ENCODE assay signal across 27 cellular contexts in the genomic region with DNA sequence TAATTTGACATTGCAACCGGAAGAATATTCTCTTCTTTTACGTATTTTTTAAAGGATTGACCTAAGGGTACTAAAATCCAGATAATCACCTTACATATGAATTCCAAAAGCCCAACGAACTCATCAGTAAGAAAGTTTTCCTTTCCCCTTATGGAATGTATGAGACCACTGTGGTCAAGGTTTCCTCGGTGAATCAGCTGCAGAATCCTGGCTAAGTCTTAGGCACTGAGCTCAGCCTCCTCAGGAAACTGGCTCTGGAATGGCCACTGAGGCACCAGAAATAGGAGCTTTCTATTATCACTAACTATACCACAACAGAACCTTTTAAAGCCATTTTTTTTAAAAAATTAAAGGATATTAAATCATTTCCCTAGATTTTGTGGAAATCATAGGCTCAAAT.
"Had no signal": no experiment of that assay in that cellular context is flagged by ENCODE, and none has a peak within 500 bp of the region (broad histone marks: within the 10 kb centered on the region; RNA-seq: fewer than 3 reads in every experiment).

No MANE protein-coding gene starts in this region.

- H3K27ac ChIP-seq: adrenal gland, colonic mucosa, heart left ventricle, left ventricle myocardium inferior, right lobe of liver, skin epidermis, thoracic aorta, vagina had no signal

- H3K4me3 ChIP-seq: adrenal gland, ascending aorta, colonic mucosa, heart left ventricle, left ventricle myocardium inferior, lung, mucosa of descending colon, right lobe of liver, skin epidermis, thoracic aorta, vagina had no signal

- H3K27me3 Mint-ChIP-seq: activated naive CD8-positive, alpha-beta T cell treated with anti-CD3 and anti-CD28 coated beads for 36 hours; natural killer cell treated with Interleukin-12 subunit alpha and Interleukin-12 subunit beta and Interleukin-15 and Interleukin-18, amount 100 ng/mL, for 72 hours; type B pancreatic cell had no signal

- H3K27ac Mint-ChIP-seq: activated naive CD4-positive, alpha-beta T cell treated with anti-CD3 and anti-CD28 coated beads for 36 hours; activated naive CD8-positive, alpha-beta T cell treated with anti-CD3 and anti-CD28 coated beads for 36 hours; activated T-helper 1 cell treated with anti-CD3 and anti-CD28 coated beads, Interleukin-12 subunit alpha, Interleukin-12 subunit beta, Interleukin-2, Interleukin-4 antibody, amounts not matched to agents 30 ng/mL and 10 ng/mL and 1 ng/mL, durations not matched to agents 14 hours and 24 hours and 36 hours; natural killer cell treated with Interleukin-12 subunit alpha and Interleukin-12 subunit beta and Interleukin-15 and Interleukin-18, amount 100 ng/mL, for 72 hours; T-helper 2 cell treated with Interferon-gamma antibody and Interleukin-4, amounts not matched to agents 5 μg/mL and 100 μg/mL, for 36 hours; type B pancreatic cell had no signal

- H3K9me3 ChIP-seq: adrenal gland, ascending aorta, colonic mucosa, heart left ventricle, left ventricle myocardium inferior, mucosa of descending colon, right lobe of liver, thoracic aorta, vagina had no signal

- H3K4me3 Mint-ChIP-seq: activated naive CD4-positive, alpha-beta T cell treated with anti-CD3 and anti-CD28 coated beads for 36 hours; activated naive CD8-positive, alpha-beta T cell treated with anti-CD3 and anti-CD28 coated beads for 36 hours; activated T-helper 1 cell treated with anti-CD3 and anti-CD28 coated beads, Interleukin-12 subunit alpha, Interleukin-12 subunit beta, Interleukin-2, Interleukin-4 antibody, amounts not matched to agents 30 ng/mL and 10 ng/mL and 1 ng/mL, durations not matched to agents 14 hours and 24 hours and 36 hours; natural killer cell treated with Interleukin-12 subunit alpha and Interleukin-12 subunit beta and Interleukin-15 and Interleukin-18, amount 100 ng/mL, for 72 hours; T-helper 2 cell treated with Interferon-gamma antibody and Interleukin-4, amounts not matched to agents 5 μg/mL and 100 μg/mL, for 36 hours; type B pancreatic cell had no signal

- H3K36me3 ChIP-seq: adrenal gland, ascending aorta, colonic mucosa, left ventricle myocardium inferior, right lobe of liver, thoracic aorta, vagina had no signal

- H3K4me1 ChIP-seq: adrenal gland had no signal

- ATAC-seq: heart left ventricle; mucosa of descending colon; natural killer cell treated with Interleukin-12 subunit alpha and Interleukin-12 subunit beta and Interleukin-15 and Interleukin-18, amount 100 ng/mL, for 72 hours; right lobe of liver; stimulated activated naive CD8-positive, alpha-beta T cell treated with anti-CD3 and anti-CD28 coated beads, Interleukin-15, Interleukin-2, amounts not matched to agents 100 U/mL and 50 U/mL, for 24 hours had no signal

- DNase-seq: activated CD4-positive, alpha-beta T cell treated with anti-CD3 and anti-CD28 coated beads for 4 hours; activated CD4-positive, alpha-beta T cell treated with anti-CD3 and anti-CD28 coated beads, Interleukin-2, amount 50 U/mL, for 4 hours; activated effector memory CD4-positive, alpha-beta T cell treated with anti-CD3 and anti-CD28 coated beads, Interleukin-2, amount 50 U/mL, for 16 hours; activated naive CD4-positive, alpha-beta T cell treated with anti-CD3 and anti-CD28 coated beads for 36 hours; activated naive CD8-positive, alpha-beta T cell treated with anti-CD3 and anti-CD28 coated beads for 36 hours; activated T-cell treated with anti-CD3 and anti-CD28 coated beads, Interleukin-2, amount 50 U/mL, for 1 hour; colonic mucosa; effector CD8-positive, alpha-beta T cell; erythroblast; heart left ventricle; left ventricle myocardium inferior; mucosa of descending colon; stimulated activated CD4-positive, alpha-beta T cell treated with anti-CD3 and anti-CD28 coated beads, Interleukin-12 subunit alpha, Interleukin-12 subunit beta, amount 100 ng/mL, for 4 hours; stimulated activated CD4-positive, alpha-beta T cell treated with anti-CD3 and anti-CD28 coated beads, Interleukin-4, amount 100 ng/mL, for 1 hour; stimulated activated naive CD8-positive, alpha-beta T cell treated with anti-CD3 and anti-CD28 coated beads, Interleukin-15, Interleukin-2, amounts not matched to agents 100 U/mL and 50 U/mL, for 24 hours; T-helper 1 cell had no signal

- H3K36me3 Mint-ChIP-seq: natural killer cell treated with Interleukin-12 subunit alpha and Interleukin-12 subunit beta and Interleukin-15 and Interleukin-18, amount 100 ng/mL, for 72 hours had no signal

- H3K27me3 ChIP-seq: adrenal gland, ascending aorta, colonic mucosa, heart left ventricle, right lobe of liver, vagina had no signal

- H3K9me3 Mint-ChIP-seq: natural killer cell treated with Interleukin-12 subunit alpha and Interleukin-12 subunit beta and Interleukin-15 and Interleukin-18, amount 100 ng/mL, for 72 hours; type B pancreatic cell had no signal
